8 cellular contexts compared by ENCODE assay signal in genomic region chr12:21941522-21942376, GRCh38. TPM values are rescaled to one million over a fixed set of nuclear protein-coding genes. Genes with fewer than 3 reads are reported as not detected.
DNase-seq lines count a peak whose midpoint lies in the region; ATAC-seq and TF ChIP-seq lines count a peak whose summit lies in the region.

No MANE protein-coding gene starts in this region.

- TF ChIP-seq CTCF in Peyer's patch (IDR thresholded peaks at IDR 0.05) = peak in 3 of 6 experiments; percentile 9 to 18 (median 15)
- peak; percentile 71 for TF ChIP-seq CTCF in fibroblast of the aortic adventitia (IDR thresholded peaks at IDR 0.05; ENCODE audit: insufficient read depth, low read length)
- TF ChIP-seq CTCF in OCI-LY7 (conservative IDR thresholded peaks at IDR 0.05; ENCODE audit: low read length) = no peak
- TF ChIP-seq CTCF in GM13977 (IDR thresholded peaks at IDR 0.05; ENCODE audit: extremely low read depth, insufficient read depth, missing control alignments) = no peak

- POLR2A ChIA-PET in naive thymus-derived CD4-positive, alpha-beta T cell (lab: Charles Lee) = no interaction called here
- POLR2A ChIA-PET in OCI-LY7 (lab: Charles Lee) = interaction anchor here (0.6 kb wide), 2 partner anchors 46 to 497 kb away, joined by 3 read pairs; no protein-coding TSS in a partner anchor

- in situ Hi-C loops in GM13977 (cut with MboI; ENCODE audit: low pct_unique_long_range_greater_than_20kb, low sequenced_read_pairs, unreplicated experiment) = no loop called here

- no peaks in the 10 kb centered on the region for H3K36me3 ChIP-seq in CD4-positive, CD25-positive, alpha-beta regulatory T cell (ENCODE audit: control insufficient read depth, insufficient read depth, low read length)
- H3K36me3 ChIP-seq in Peyer's patch (no peaks in the 10 kb centered on the region), OCI-LY7 (ENCODE audit: insufficient read depth, low read length) (no peaks in the 10 kb centered on the region)
- no peaks in the 10 kb centered on the region for H3K36me3 ChIP-seq in naive thymus-derived CD4-positive, alpha-beta T cell (ENCODE audit: control insufficient read depth in 2 of 3, insufficient read depth in 3 of 3, low read length in 3 of 3)

- H3K4me1 ChIP-seq in CD4-positive, CD25-positive, alpha-beta regulatory T cell (ENCODE audit: control insufficient read depth, insufficient read depth, low read length, poor library complexity, severe bottlenecking) = peaks cover 6% of the 10 kb centered on the region
- H3K4me1 ChIP-seq in Peyer's patch (peaks cover 0 to 5% (median 0%) of the 10 kb centered on the region in 4 donors), OCI-LY7 (ENCODE audit: insufficient read depth, low read length, poor library complexity, severe bottlenecking) (no peaks in the 10 kb centered on the region)
- H3K4me1 ChIP-seq in naive thymus-derived CD4-positive, alpha-beta T cell (ENCODE audit: control insufficient read depth in 2 of 2, insufficient read depth in 2 of 2, low read length in 2 of 2) = no peaks in the 10 kb centered on the region

- no peaks in the 10 kb centered on the region for H3K36me3 Mint-ChIP-seq in CD4-positive, CD25-positive, alpha-beta regulatory T cell
- H3K36me3 Mint-ChIP-seq in naive thymus-derived CD4-positive, alpha-beta T cell = peaks cover 0 to 5% (median 0%) of the 10 kb centered on the region in 5 donors

- H4K20me1 ChIP-seq in OCI-LY7 (ENCODE audit: insufficient read depth, low read length) = no peaks in the 10 kb centered on the region

- CTCF ChIA-PET in naive thymus-derived CD4-positive, alpha-beta T cell (lab: Charles Lee) = no interaction called here
- CTCF ChIA-PET in OCI-LY7 (lab: Charles Lee; ENCODE audit: unreplicated experiment) = no interaction called here

- peaks cover 72% of the 10 kb centered on the region for H3K27me3 Mint-ChIP-seq in CD4-positive, CD25-positive, alpha-beta regulatory T cell
- peaks cover 61 to 84% (median 74%) of the 10 kb centered on the region in 5 donors for H3K27me3 Mint-ChIP-seq in naive thymus-derived CD4-positive, alpha-beta T cell

- no peak for DNase-seq in CD4-positive, CD25-positive, alpha-beta regulatory T cell
- DNase-seq in Peyer's patch = no peak
- peak; percentile 73 for DNase-seq in fibroblast of the aortic adventitia (ENCODE audit: low read depth)
- no peak for DNase-seq in naive thymus-derived CD4-positive, alpha-beta T cell
- no peak for DNase-seq in NCI-H69 (lab: John Stamatoyannopoulos, UW)
- DNase-seq in OCI-LY7 (ENCODE audit: low spot score) = no peak
- no peak for DNase-seq in Kasumi-1 (lab: John Stamatoyannopoulos, UW)
- DNase-seq in GM13977 (ENCODE audit: low spot score) = no peak

- peaks cover 0 to 17% (median 9%) of the 10 kb centered on the region in 4 donors for H3K4me1 Mint-ChIP-seq in CD4-positive, CD25-positive, alpha-beta regulatory T cell
- peaks cover 4 to 25% (median 16%) of the 10 kb centered on the region in 7 donors for H3K4me1 Mint-ChIP-seq in naive thymus-derived CD4-positive, alpha-beta T cell

- intact Hi-C loops in naive thymus-derived CD4-positive, alpha-beta T cell (cut with micrococcal nuclease) = no loop called here
- intact Hi-C loops in OCI-LY7 (cut with micrococcal nuclease; ENCODE audit: unreplicated experiment) = no loop called here

- no TSS peak for BruUV-seq in OCI-LY7 (replicated peaks; lab: Mats Ljungman, UMichigan)

- H3K4me3 Mint-ChIP-seq in CD4-positive, CD25-positive, alpha-beta regulatory T cell = peak overlapping the region in 3 of 4 donors; percentile 7 to 72 (median 67)
- H3K4me3 Mint-ChIP-seq in naive thymus-derived CD4-positive, alpha-beta T cell = peak overlapping the region; percentile 31 to 79 (median 74)

- peak overlapping the region; percentile 23 for H3K4me3 ChIP-seq in CD4-positive, CD25-positive, alpha-beta regulatory T cell (ENCODE audit: low read depth, low read length)
- H3K4me3 ChIP-seq in Peyer's patch = peak overlapping the region; percentile 2 to 49 (median 32)
- peak overlapping the region; percentile 70 for H3K4me3 ChIP-seq in fibroblast of the aortic adventitia (ENCODE audit: low read depth, low read length)
- H3K4me3 ChIP-seq in naive thymus-derived CD4-positive, alpha-beta T cell (ENCODE audit: low read length) = no peak overlapping the region
- no peak overlapping the region for H3K4me3 ChIP-seq in OCI-LY7 (ENCODE audit: low read depth, low read length, poor library complexity, severe bottlenecking)

- no peaks in the 10 kb centered on the region for H3K79me2 ChIP-seq in OCI-LY7 (ENCODE audit: insufficient read depth, low read depth, low read length)

- H3K4me2 ChIP-seq in OCI-LY7 (ENCODE audit: low read length) = no peak overlapping the region

- H3K9me2 ChIP-seq in OCI-LY7 (ENCODE audit: insufficient read depth, low read length) = no peaks in the 10 kb centered on the region

- H3K9me3 ChIP-seq in CD4-positive, CD25-positive, alpha-beta regulatory T cell (ENCODE audit: control insufficient read depth in 2 of 2, low read length in 2 of 2) = peaks cover 3 to 7% of the 10 kb centered on the region in 2 experiments
- no peaks in the 10 kb centered on the region for H3K9me3 ChIP-seq in Peyer's patch
- peaks cover 0 to 4% (median 0%) of the 10 kb centered on the region in 3 experiments for H3K9me3 ChIP-seq in naive thymus-derived CD4-positive, alpha-beta T cell (ENCODE audit: control insufficient read depth in 2 of 3, low read length in 3 of 3)
- no peaks in the 10 kb centered on the region for H3K9me3 ChIP-seq in OCI-LY7 (ENCODE audit: low read length)

- peaks cover 0 to 22% (median 2%) of the 10 kb centered on the region in 7 donors for H3K9me3 Mint-ChIP-seq in CD4-positive, CD25-positive, alpha-beta regulatory T cell
- H3K9me3 Mint-ChIP-seq in naive thymus-derived CD4-positive, alpha-beta T cell = peaks cover 4 to 44% (median 21%) of the 10 kb centered on the region in 11 donors

- no peak for ATAC-seq in CD4-positive, CD25-positive, alpha-beta regulatory T cell (ENCODE audit: low read depth in 2 of 2)
- no peak for ATAC-seq in naive thymus-derived CD4-positive, alpha-beta T cell

- H3K27me3 ChIP-seq in CD4-positive, CD25-positive, alpha-beta regulatory T cell (ENCODE audit: control insufficient read depth, insufficient read depth, low read length) = peaks cover 24% of the 10 kb centered on the region
- peaks cover 0 to 7% of the 10 kb centered on the region in 2 donors for H3K27me3 ChIP-seq in Peyer's patch
- peaks cover 0 to 8% of the 10 kb centered on the region in 2 donors for H3K27me3 ChIP-seq in naive thymus-derived CD4-positive, alpha-beta T cell (ENCODE audit: control insufficient read depth in 2 of 2, insufficient read depth in 2 of 2, low read length in 2 of 2)

- H2AFZ ChIP-seq in OCI-LY7 (ENCODE audit: low read length) = no peak overlapping the region

- no peak for TF ChIP-seq POLR2A in Peyer's patch (IDR thresholded peaks at IDR 0.05)

- H3K27ac ChIP-seq in CD4-positive, CD25-positive, alpha-beta regulatory T cell (ENCODE audit: insufficient read depth, low read length, poor library complexity, severe bottlenecking) = no peak overlapping the region
- H3K27ac ChIP-seq in Peyer's patch (peak overlapping the region; percentile 6 to 77 (median 38)), OCI-LY7 (ENCODE audit: low read depth, low read length, poor library complexity, severe bottlenecking) (no peak overlapping the region)
- no peak overlapping the region for H3K27ac ChIP-seq in naive thymus-derived CD4-positive, alpha-beta T cell (ENCODE audit: low read depth, low read length)

- H3K27ac Mint-ChIP-seq in CD4-positive, CD25-positive, alpha-beta regulatory T cell = peak overlapping the region in 1 of 3 donors; percentile 8
- peak overlapping the region in 1 of 9 donors; percentile 49 for H3K27ac Mint-ChIP-seq in naive thymus-derived CD4-positive, alpha-beta T cell

RNA-seq across cellular contexts. Expression of gene ABCC9, which starts 0.5 kb away (rescaled TPM):
- not detected for total RNA-seq in CD4-positive, CD25-positive, alpha-beta regulatory T cell
- not detected for polyA plus RNA-seq in CD4-positive, CD25-positive, alpha-beta regulatory T cell
- total RNA-seq in Peyer's patch (10 to 100 TPM in 1 of 4 donors, 1 to 10 TPM in 3; 2.4 to 14.9 (median 5.9) TPM), fibroblast of the aortic adventitia (ENCODE audit: low replicate concordance) (20.0 and 20.3 TPM in 2 replicates), OCI-LY7 (2022) (not detected in 2 replicates)
- under 1 TPM in 1 of 5 experiments, not detected in 4; 0.05 TPM for total RNA-seq in naive thymus-derived CD4-positive, alpha-beta T cell
- not detected for polyA plus RNA-seq in naive thymus-derived CD4-positive, alpha-beta T cell
- not detected in 2 replicates for total RNA-seq in OCI-LY7 (2014; rRNA removed; shearing (Covaris generic))

Comparison
In these comparisons a context has a peak if more than half of its experiments do, and no peak if none do; other contexts are left out.
1. H3K27ac ChIP-seq: peak in Peyer's patch (4 of 4); none in CD4-positive, CD25-positive, alpha-beta regulatory T cell (single experiment), naive thymus-derived CD4-positive, alpha-beta T cell (single experiment) and OCI-LY7 (single experiment).
2. H3K4me3 ChIP-seq: peak in CD4-positive, CD25-positive, alpha-beta regulatory T cell (single experiment), Peyer's patch (4 of 4) and fibroblast of the aortic adventitia (single experiment); none in naive thymus-derived CD4-positive, alpha-beta T cell (single experiment) and OCI-LY7 (single experiment).